7 cellular contexts compared by ENCODE assay signal in the genomic region with DNA sequence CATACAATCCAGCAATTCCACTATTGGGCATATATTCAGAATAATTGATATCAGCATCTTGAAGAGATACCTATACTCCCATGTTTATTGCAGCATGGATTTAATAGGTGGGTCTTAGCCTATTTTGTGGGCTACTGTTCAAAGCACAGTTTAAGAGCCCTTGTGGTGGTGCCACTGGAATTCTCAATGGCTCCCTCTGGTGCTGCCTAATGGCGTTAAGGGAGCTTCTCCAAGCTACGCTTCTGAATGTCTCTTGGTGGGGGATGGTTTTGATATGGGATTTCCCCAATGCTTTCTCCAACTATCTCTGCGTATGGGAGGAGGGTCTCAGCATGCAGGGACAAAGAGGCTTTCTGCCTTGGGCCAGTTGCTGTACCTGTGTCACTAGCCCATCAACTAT.
DNase-seq lines count a peak whose midpoint lies in the region; ATAC-seq and TF ChIP-seq lines count a peak whose summit lies in the region.
"Not testable (repeated sequence)": the region's sequence is repeated elsewhere in the genome, so short reads cannot be mapped to it uniquely, and the experiment has no call there.

No MANE protein-coding gene starts in this region.

- not testable (repeated sequence) for H3K4me1 ChIP-seq in mesendoderm (ENCODE audit: control insufficient read depth, low read depth, low read length)

- not testable (repeated sequence) for H2AK5ac ChIP-seq in mesendoderm (ENCODE audit: low read length)

- POLR2A ChIA-PET in WTC11 (lab: Charles Lee) = not testable (repeated sequence)

- H3K9ac ChIP-seq in mesendoderm (ENCODE audit: low read length) = not testable (repeated sequence)

- H3K9me3 Mint-ChIP-seq in WTC11 = not testable (repeated sequence)

- H3K79me2 ChIP-seq in mesendoderm (ENCODE audit: control insufficient read depth, insufficient read depth, low read length) = not testable (repeated sequence)

- H3K4me2 ChIP-seq in mesendoderm (ENCODE audit: low read length) = not testable (repeated sequence)

- TF ChIP-seq POLR2A in erythroblast (IDR thresholded peaks at IDR 0.05; ENCODE audit: low read length) = not testable (repeated sequence)

- H3K23ac ChIP-seq in mesendoderm (ENCODE audit: low read length) = not testable (repeated sequence)

- not testable (repeated sequence) for H3K27me3 ChIP-seq in mesendoderm (ENCODE audit: insufficient read depth, low read length, poor library complexity)

- not testable (repeated sequence) for H3K79me1 ChIP-seq in mesendoderm (ENCODE audit: low read length)

- H3K56ac ChIP-seq in mesendoderm (ENCODE audit: low read length) = not testable (repeated sequence)

- H3K27me3 Mint-ChIP-seq in WTC11 (ENCODE audit: low read depth) = not testable (repeated sequence)

- not testable (repeated sequence) for H3K4me1 Mint-ChIP-seq in WTC11

- not testable (repeated sequence) for H3K18ac ChIP-seq in mesendoderm (ENCODE audit: low read length)

- not testable (repeated sequence) for H3K4me3 ChIP-seq in mesendoderm (ENCODE audit: low read length)

- not testable (repeated sequence) for H4K5ac ChIP-seq in mesendoderm (ENCODE audit: low read length)

- H3K27ac ChIP-seq in mesendoderm (ENCODE audit: low read depth, low read length) = not testable (repeated sequence)

- H3K27ac Mint-ChIP-seq in WTC11 = not testable (repeated sequence)

- no CpG with 5 or more reads among the region's 3 CpGs for WGBS in mesendoderm (ENCODE audit: extremely low coverage, insufficient coverage, low lambda C conversion rate)

- not testable (repeated sequence) for H3K36me3 ChIP-seq in mesendoderm (ENCODE audit: control insufficient read depth, insufficient read depth, low read length)

- not testable (repeated sequence) for H2BK15ac ChIP-seq in mesendoderm (replicated peaks; ENCODE audit: low read depth)

- H3K4me3 Mint-ChIP-seq in WTC11 = not testable (repeated sequence)

- H3K36me3 Mint-ChIP-seq in WTC11 = not testable (repeated sequence)

- ATAC-seq in WTC11 = peak; percentile 66

- CTCF ChIA-PET in WTC11 (lab: Charles Lee) = not testable (repeated sequence)

- TF ChIP-seq CTCF in WTC11 (IDR thresholded peaks at IDR 0.05) = not testable (repeated sequence)

- not testable (repeated sequence) for H2BK5ac ChIP-seq in mesendoderm (ENCODE audit: low read length)

- DNase-seq in EH (ENCODE audit: low read depth) (peak; percentile 1), NCI-H69 (lab: John Stamatoyannopoulos, UW) (peak; percentile 0), WTC11 (ENCODE audit: low spot score) (peak; percentile 18), amniotic epithelial cell (ENCODE audit: low read depth) (peak; percentile 0), erythroblast (lab: John Stamatoyannopoulos, UW) (peak; percentile 0 to 18), iPS-NIHi11 (ENCODE audit: low spot score) (peak; percentile 0), mesendoderm (peak; percentile 13)

- H3K4ac ChIP-seq in mesendoderm (ENCODE audit: low read depth, low read length) = not testable (repeated sequence)

- not testable (repeated sequence) for H4K8ac ChIP-seq in mesendoderm (ENCODE audit: low read depth, low read length)

- not testable (repeated sequence) for H2BK120ac ChIP-seq in mesendoderm (ENCODE audit: low read depth, low read length)
